11 cellular contexts compared by ENCODE assay signal in genomic region chr15:81235781-81236507, GRCh38. TPM values are rescaled to one million over a fixed set of nuclear protein-coding genes. Genes with fewer than 3 reads are reported as not detected.
DNase-seq lines count a peak whose midpoint lies in the region; ATAC-seq and TF ChIP-seq lines count a peak whose summit lies in the region.
"Had no signal": no experiment of that assay in that cellular context is flagged by ENCODE, and none has a peak within 500 bp of the region (broad histone marks: within the 10 kb centered on the region; RNA-seq: fewer than 3 reads in every experiment).

No MANE protein-coding gene starts in this region.

- H3K27ac ChIP-seq in fibroblast of lung (ENCODE audit: insufficient read depth, low read length) (peak overlapping the region; percentile 76), upper lobe of right lung (no peak overlapping the region)

- no peaks in the 10 kb centered on the region for H3K9me3 ChIP-seq in fibroblast of lung (ENCODE audit: control insufficient read depth, insufficient read depth, low read depth, low read length)
- no peaks in the 10 kb centered on the region for H3K9me3 ChIP-seq in upper lobe of right lung

- H3K27me3 ChIP-seq in fibroblast of lung (ENCODE audit: control insufficient read depth, insufficient read depth, low read length): no peaks in the 10 kb centered on the region
- H3K27me3 ChIP-seq in upper lobe of right lung: no peaks in the 10 kb centered on the region

- no peak overlapping the region for H3K9ac ChIP-seq in fibroblast of lung (ENCODE audit: insufficient read depth, low read length)

- H3K79me2 ChIP-seq in fibroblast of lung (ENCODE audit: control insufficient read depth, insufficient read depth, low read length): no peaks in the 10 kb centered on the region

- H3K4me1 ChIP-seq in fibroblast of lung (ENCODE audit: control insufficient read depth, extremely low read depth, insufficient read depth, low read length) (peaks cover 4% of the 10 kb centered on the region), upper lobe of right lung (no peaks in the 10 kb centered on the region)

- peak overlapping the region; percentile 45 for H3K4me2 ChIP-seq in fibroblast of lung (ENCODE audit: extremely low read depth, insufficient read depth, low read length)

- intact Hi-C loops in upper lobe of right lung (cut with DNase I): no loop called here

- no peak overlapping the region for H3K4me3 ChIP-seq in fibroblast of lung (replicated peaks in 1 of 4; ENCODE audit: control extremely low read depth in 1 of 4, insufficient read depth in 1 of 4, low read depth in 3 of 4, low read length in 4 of 4)
- H3K4me3 ChIP-seq in upper lobe of right lung: no peak overlapping the region

- no peaks in the 10 kb centered on the region for H4K20me1 ChIP-seq in fibroblast of lung (ENCODE audit: control insufficient read depth, extremely low read depth, insufficient read depth, low read length)

- ATAC-seq in GM21717 (IDR thresholded peaks at IDR 0.05; ENCODE audit: unreplicated experiment): no peak
- ATAC-seq in upper lobe of right lung: no peak

- no peak for TF ChIP-seq CTCF in fibroblast of lung (conservative IDR thresholded peaks at IDR 0.05 in 1 of 2, IDR thresholded peaks at IDR 0.05 in 1 of 2; ENCODE audit: low read depth in 1 of 2, low read length in 2 of 2)
- no peak for TF ChIP-seq CTCF in upper lobe of right lung (IDR thresholded peaks at IDR 0.05)

- peak; percentile 89 for DNase-seq in GM04503 (ENCODE audit: low read depth)
- peak; percentile 26 for DNase-seq in T1000 (lab: John Stamatoyannopoulos, UW)
- peak; percentile 90 to 100 for DNase-seq in fibroblast of lung (ENCODE audit: low read depth in 2 of 2)
- DNase-seq in renal cortical epithelial cell (ENCODE audit: low read depth): peak; percentile 66
- DNase-seq in upper lobe of right lung: no peak
- no peak for DNase-seq in stimulated activated naive CD4-positive, alpha-beta T cell treated with Interleukin-2 at 50 U/mL for 16 hours (lab: John Stamatoyannopoulos, UW)
- no peak for DNase-seq in NCI-H1092 treated with DMSO at 0.1 percent for 48 hours (lab: John Stamatoyannopoulos, UW)
- DNase-seq: activated naive CD8-positive, alpha-beta T cell treated with anti-CD3 and anti-CD28 coated beads, Interleukin-2, amount 10 ng/mL, durations not matched to agents 7 days and 5 days; midbrain; SIG-M5 had no signal

- no peaks in the 10 kb centered on the region for H3K36me3 ChIP-seq in fibroblast of lung (ENCODE audit: control insufficient read depth, insufficient read depth, low read length)
- H3K36me3 ChIP-seq in upper lobe of right lung: no peaks in the 10 kb centered on the region

- H2AFZ ChIP-seq in fibroblast of lung (ENCODE audit: low read length): peak overlapping the region; percentile 67

RNA-seq across cellular contexts. Expression of gene IL16, which starts 39.3 kb away (rescaled TPM):
- total RNA-seq in fibroblast of lung: 3.1 and 5.0 TPM in 2 replicates
- 0.96 and 1.3 TPM in 2 replicates for polyA plus RNA-seq in fibroblast of lung
- polyA plus RNA-seq in fibroblast of lung (2012): 1.6 TPM in 2 replicates
- polyA minus RNA-seq in fibroblast of lung (ENCODE audit: low replicate concordance): 5.3 and 8.9 TPM in 2 replicates
- 0.05 and 0.69 TPM in 2 replicates for total RNA-seq in renal cortical epithelial cell
- 39.3 TPM for total RNA-seq in upper lobe of right lung

Comparison
In these comparisons a context has a peak if more than half of its experiments do, and no peak if none do; other contexts are left out.
1. DNase-seq: peak in GM04503 (single experiment), T1000 (single experiment), fibroblast of lung (2 of 2) and renal cortical epithelial cell (single experiment); none in upper lobe of right lung (single experiment), stimulated activated naive CD4-positive, alpha-beta T cell treated with Interleukin-2 at 50 U/mL for 16 hours (single experiment) and NCI-H1092 treated with DMSO at 0.1 percent for 48 hours (single experiment).